Comparison of ENCODE assay signal across 8 cellular contexts in genomic region chr1:20486457-20487235, GRCh38. TPM values are rescaled to one million over a fixed set of nuclear protein-coding genes. Genes with fewer than 3 reads are reported as not detected.
DNase-seq lines count a peak whose midpoint lies in the region; ATAC-seq and TF ChIP-seq lines count a peak whose summit lies in the region.

No MANE protein-coding gene starts in this region.

- peaks cover 10 to 23% (median 14%) of the 10 kb centered on the region in 3 donors for H3K4me1 Mint-ChIP-seq in CD8-positive, alpha-beta memory T cell
- H3K4me1 Mint-ChIP-seq in activated CD8-positive, alpha-beta T cell treated with anti-CD3 and anti-CD28 coated beads for 36 hours (ENCODE audit: low read depth), result peaks cover 12% of the 10 kb centered on the region

- peaks cover 16 to 32% of the 10 kb centered on the region in 2 donors for H3K27me3 Mint-ChIP-seq in CD8-positive, alpha-beta memory T cell
- H3K27me3 Mint-ChIP-seq in activated CD8-positive, alpha-beta T cell treated with anti-CD3 and anti-CD28 coated beads for 36 hours, result peaks cover 53% of the 10 kb centered on the region

- intact Hi-C loops in activated CD8-positive, alpha-beta T cell treated with anti-CD3 and anti-CD28 coated beads for 36 hours (cut with micrococcal nuclease), result no loop called here

- H3K9ac ChIP-seq in neural cell (ENCODE audit: low read length), result peak overlapping the region; percentile 99

- TF ChIP-seq CTCF in activated CD8-positive, alpha-beta T cell treated with anti-CD3 and anti-CD28 coated beads for 36 hours (IDR thresholded peaks at IDR 0.05), result no peak
- TF ChIP-seq CTCF in foreskin keratinocyte (conservative IDR thresholded peaks at IDR 0.05), result no peak
- TF ChIP-seq CTCF in neural cell (IDR thresholded peaks at IDR 0.05; ENCODE audit: poor library complexity, severe bottlenecking), result no peak

- peaks cover 0 to 2% (median 2%) of the 10 kb centered on the region in 3 donors for H3K36me3 Mint-ChIP-seq in CD8-positive, alpha-beta memory T cell
- no peaks in the 10 kb centered on the region for H3K36me3 Mint-ChIP-seq in activated CD8-positive, alpha-beta T cell treated with anti-CD3 and anti-CD28 coated beads for 36 hours (ENCODE audit: low read depth)

- DNase-seq in CD8-positive, alpha-beta memory T cell, result no peak
- DNase-seq in MG63 (peak; percentile 58), foreskin keratinocyte (no peak), A172 (ENCODE audit: low spot score) (no peak)
- DNase-seq in activated CD8-positive, alpha-beta T cell treated with anti-CD3 and anti-CD28 coated beads for 36 hours, result no peak

- TF ChIP-seq EP300 in neural cell (conservative IDR thresholded peaks at IDR 0.05; ENCODE audit: poor library complexity, severe bottlenecking), result no peak

- ATAC-seq in activated CD8-positive, alpha-beta T cell treated with anti-CD3 and anti-CD28 coated beads for 36 hours, result no peak
- ATAC-seq in foreskin keratinocyte (peak; percentile 37), GM21447 (IDR thresholded peaks at IDR 0.05; ENCODE audit: unreplicated experiment) (no peak), HG02981 (IDR thresholded peaks at IDR 0.05; ENCODE audit: unreplicated experiment) (no peak)

- peak overlapping the region; percentile 51 for H3K27ac ChIP-seq in CD8-positive, alpha-beta memory T cell (ENCODE audit: low read depth, low read length)
- H3K27ac ChIP-seq in foreskin keratinocyte (peak overlapping the region; percentile 97), neural cell (ENCODE audit: low read length) (peak overlapping the region; percentile 98)

- POLR2A ChIA-PET in CD8-positive, alpha-beta memory T cell (lab: Charles Lee), result interaction anchor here (1.5 to 1.7 kb wide), 2 partner anchors 19 to 21 kb away, joined by 4 to 12 read pairs; partner anchors contain the start of gene MUL1
- POLR2A ChIA-PET in activated CD8-positive, alpha-beta T cell treated with anti-CD3 and anti-CD28 coated beads for 36 hours (lab: Charles Lee), result interaction anchor here (0.8 kb wide), 1 partner anchor 21 kb away, joined by 3 read pairs; no protein-coding TSS in a partner anchor

- peaks cover 29% of the 10 kb centered on the region for H3K79me2 ChIP-seq in neural cell (replicated peaks; ENCODE audit: insufficient read depth, low read length)

- no peaks in the 10 kb centered on the region for H3K9me3 ChIP-seq in CD8-positive, alpha-beta memory T cell (ENCODE audit: low read length)
- H3K9me3 ChIP-seq in MG63 (peaks cover 2% of the 10 kb centered on the region; the same call in 1 of the 2 replicates), neural cell (ENCODE audit: low read length) (no peaks in the 10 kb centered on the region)

- CTCF ChIA-PET in CD8-positive, alpha-beta memory T cell (lab: Charles Lee), result interaction anchor here (0.8 to 1.9 kb wide), 4 partner anchors 21 to 273 kb away, joined by 3 to 7 read pairs (median 4); partner anchors contain the start of gene MUL1
- CTCF ChIA-PET in activated CD8-positive, alpha-beta T cell treated with anti-CD3 and anti-CD28 coated beads for 36 hours (lab: Charles Lee), result interaction anchor here (1.1 to 1.5 kb wide), 2 partner anchors 124 to 273 kb away, joined by 4 to 5 read pairs; no protein-coding TSS in a partner anchor

- peaks cover 16% of the 10 kb centered on the region for H3K4me1 ChIP-seq in CD8-positive, alpha-beta memory T cell (ENCODE audit: insufficient read depth, low read length)
- H3K4me1 ChIP-seq in foreskin keratinocyte, result peaks cover 19% of the 10 kb centered on the region

- H3K27me3 ChIP-seq in CD8-positive, alpha-beta memory T cell (ENCODE audit: insufficient read depth, low read length, poor library complexity, severe bottlenecking), result peaks cover 25% of the 10 kb centered on the region
- H3K27me3 ChIP-seq in MG63 (no peaks in the 10 kb centered on the region), foreskin keratinocyte (no peaks in the 10 kb centered on the region), neural cell (ENCODE audit: insufficient read depth, low read depth, low read length) (peaks cover 16% of the 10 kb centered on the region)

- no peak for TF ChIP-seq RAD21 in neural cell (conservative IDR thresholded peaks at IDR 0.05)

- H3K9me2 ChIP-seq in neural cell (ENCODE audit: insufficient read depth, low read length), result no peaks in the 10 kb centered on the region

- H3K4me3 ChIP-seq in CD8-positive, alpha-beta memory T cell (ENCODE audit: low read length), result peak overlapping the region; percentile 50
- H3K4me3 ChIP-seq in MG63 (peak overlapping the region; percentile 61), neural cell (ENCODE audit: low read length) (peak overlapping the region; percentile 82)

- no peaks in the 10 kb centered on the region for H4K20me1 ChIP-seq in neural cell (ENCODE audit: insufficient read depth)

- H3K27ac Mint-ChIP-seq in CD8-positive, alpha-beta memory T cell, result peak overlapping the region in 6 of 8 donors; percentile 42 to 77 (median 71)
- no peak overlapping the region for H3K27ac Mint-ChIP-seq in activated CD8-positive, alpha-beta T cell treated with anti-CD3 and anti-CD28 coated beads for 36 hours

- H3K4me2 ChIP-seq in neural cell (ENCODE audit: low read length), result peak overlapping the region; percentile 68

- H2AFZ ChIP-seq in neural cell (ENCODE audit: low read depth, low read length), result peak overlapping the region; percentile 65

- H3F3A ChIP-seq in neural cell (ENCODE audit: insufficient read depth, low read length, poor library complexity, severe bottlenecking), result no peaks in the 10 kb centered on the region

- peak overlapping the region; percentile 79 to 94 (median 85) for H3K4me3 Mint-ChIP-seq in CD8-positive, alpha-beta memory T cell
- H3K4me3 Mint-ChIP-seq in activated CD8-positive, alpha-beta T cell treated with anti-CD3 and anti-CD28 coated beads for 36 hours, result peak overlapping the region; percentile 32

- H3K36me3 ChIP-seq in CD8-positive, alpha-beta memory T cell (ENCODE audit: insufficient read depth, low read length), result no peaks in the 10 kb centered on the region
- peaks cover 9% of the 10 kb centered on the region for H3K36me3 ChIP-seq in MG63
- no peaks in the 10 kb centered on the region for H3K36me3 ChIP-seq in neural cell (ENCODE audit: insufficient read depth, low read length)

- no peaks in the 10 kb centered on the region for H3K9me3 Mint-ChIP-seq in CD8-positive, alpha-beta memory T cell
- H3K9me3 Mint-ChIP-seq in activated CD8-positive, alpha-beta T cell treated with anti-CD3 and anti-CD28 coated beads for 36 hours, result no peaks in the 10 kb centered on the region

TF ChIP-seq in neural cell, 6 proteins besides CTCF, POLR2A, EP300 and RAD21:
- TF ChIP-seq POLR2AphosphoS5 (IDR thresholded peaks at IDR 0.05) (no peak), MXI1 (conservative IDR thresholded peaks at IDR 0.05; ENCODE audit: poor library complexity, severe bottlenecking) (peak; percentile 11), TAF1 (IDR thresholded peaks at IDR 0.05; ENCODE audit: low read depth) (no peak)

RNA-seq across cellular contexts. Expression of gene CAMK2N1, which starts 0.6 kb away (rescaled TPM):
- 1 to 10 TPM; 2.8 TPM for total RNA-seq in CD8-positive, alpha-beta memory T cell
- 1.7 TPM for polyA plus RNA-seq in CD8-positive, alpha-beta memory T cell
- total RNA-seq in MG63 (2014; rRNA removed; shearing (Covaris generic); ENCODE audit: low replicate concordance), result 20.5 and 31.6 TPM in 2 replicates
- under 1 TPM; 0.67 to 0.86 TPM for total RNA-seq in activated CD8-positive, alpha-beta T cell treated with anti-CD3 and anti-CD28 coated beads for 36 hours
- 57.3 and 76.4 TPM in 2 replicates for total RNA-seq in foreskin keratinocyte
- polyA plus RNA-seq in foreskin keratinocyte, result 94.3 and 108 TPM in 2 replicates
- 54.2 and 67.1 TPM in 2 replicates for polyA plus RNA-seq in neural cell
- polyA minus RNA-seq in neural cell, result 41.1 and 41.9 TPM in 2 replicates
- total RNA-seq in A172 (2014; rRNA removed; shearing (Covaris generic)), result 2.9 and 3.6 TPM in 2 replicates

RNA-seq across cellular contexts. Expression of gene MUL1, which starts 21.3 kb away (rescaled TPM):
- 10 to 100 TPM; 21.3 to 23.3 TPM for total RNA-seq in CD8-positive, alpha-beta memory T cell
- polyA plus RNA-seq in CD8-positive, alpha-beta memory T cell, result 42.2 TPM
- total RNA-seq in MG63 (2014; rRNA removed; shearing (Covaris generic); ENCODE audit: low replicate concordance), result 12.1 and 14.3 TPM in 2 replicates
- total RNA-seq in activated CD8-positive, alpha-beta T cell treated with anti-CD3 and anti-CD28 coated beads for 36 hours, result 10 to 100 TPM; 11.9 to 12.0 TPM
- 31.3 and 33.4 TPM in 2 replicates for total RNA-seq in foreskin keratinocyte
- polyA plus RNA-seq in foreskin keratinocyte (28.8 and 31.3 TPM in 2 replicates), neural cell (13.5 TPM in 2 replicates)
- polyA minus RNA-seq in neural cell, result 26.8 and 27.4 TPM in 2 replicates
- total RNA-seq in A172 (2014; rRNA removed; shearing (Covaris generic)), result 26.6 and 26.9 TPM in 2 replicates
